8 cellular contexts compared by ENCODE assay signal in genomic region chr11:61966673-61967176, GRCh38. TPM values are rescaled to one million over a fixed set of nuclear protein-coding genes. Genes with fewer than 3 reads are reported as not detected.
DNase-seq lines count a peak whose midpoint lies in the region; ATAC-seq and TF ChIP-seq lines count a peak whose summit lies in the region.

No MANE protein-coding gene starts in this region.

- H3K36me3 ChIP-seq in RWPE2 (ENCODE audit: low read depth) (peaks cover 37% of the 10 kb centered on the region), mesodermal cell (ENCODE audit: control insufficient read depth, insufficient read depth, low read length) (peaks cover 39% of the 10 kb centered on the region), thymus (ENCODE audit: control insufficient read depth, insufficient read depth) (peaks cover 17% of the 10 kb centered on the region)

- H3K27ac ChIP-seq in RWPE2 (ENCODE audit: poor library complexity, severe bottlenecking) (peak overlapping the region; percentile 97), mesodermal cell (ENCODE audit: low read depth, low read length, severe bottlenecking) (peak overlapping the region; percentile 84), thymus (ENCODE audit: low read depth) (peak overlapping the region; percentile 98)

- H3K9me3 ChIP-seq in RWPE2 (ENCODE audit: severe bottlenecking) (no peaks in the 10 kb centered on the region), mesodermal cell (ENCODE audit: control insufficient read depth, low read length) (no peaks in the 10 kb centered on the region), thymus (ENCODE audit: control insufficient read depth) (no peaks in the 10 kb centered on the region)

- 1% methylated on average over 13 to 16 of the region's 20 CpGs for WGBS in mesodermal cell (ENCODE audit: insufficient coverage in 2 of 2), 2 experiments
- WGBS in thymus: under 1% methylated on average over 20 of the region's 20 CpGs

- ATAC-seq in RWPE2 (ENCODE audit: low read depth) (no peak), GM18517 (IDR thresholded peaks at IDR 0.05; ENCODE audit: unreplicated experiment) (no peak)

- H3K4me1 ChIP-seq in RWPE2 (ENCODE audit: insufficient read depth, poor library complexity, severe bottlenecking) (peaks cover 41% of the 10 kb centered on the region), mesodermal cell (ENCODE audit: control insufficient read depth, insufficient read depth, low read length, poor library complexity, severe bottlenecking) (peaks cover 8% of the 10 kb centered on the region), thymus (ENCODE audit: control insufficient read depth, insufficient read depth, low read length) (peaks cover 8% of the 10 kb centered on the region)

- TF ChIP-seq CTCF in RWPE2 (IDR thresholded peaks at IDR 0.05; ENCODE audit: poor library complexity, severe bottlenecking): no peak

- H3K27me3 ChIP-seq in RWPE2 (ENCODE audit: insufficient read depth, poor library complexity, severe bottlenecking) (no peaks in the 10 kb centered on the region), thymus (ENCODE audit: control insufficient read depth, insufficient read depth) (no peaks in the 10 kb centered on the region)

- DNase-seq in NCI-H82 (lab: John Stamatoyannopoulos, UW) (peak; percentile 26), NCI-H82 treated with DMSO at 0.1 percent for 48 hours (lab: John Stamatoyannopoulos, UW; ENCODE audit: unreplicated experiment) (no peak), RWPE2 (ENCODE audit: low spot score) (no peak), cortex of kidney (lab: John Stamatoyannopoulos, UW) (no peak)
- peak; percentile 38 for DNase-seq in central memory CD4-positive, alpha-beta T cell

- peak overlapping the region; percentile 91 for H3K4me3 ChIP-seq in RWPE2 (ENCODE audit: severe bottlenecking)
- H3K4me3 ChIP-seq in mesodermal cell (ENCODE audit: extremely low read depth, insufficient read depth, low read length, poor library complexity, severe bottlenecking): peak overlapping the region; percentile 99
- peak overlapping the region; percentile 90 for H3K4me3 ChIP-seq in thymus (ENCODE audit: low read length)

RNA-seq across cellular contexts. Expression of gene FTH1, which starts 0.7 kb away (rescaled TPM):
- 1,624 TPM for polyA plus RNA-seq in mesodermal cell (2013, experiment 1 of 2)
- 1,415 TPM for polyA plus RNA-seq in mesodermal cell (2013, experiment 2 of 2)
- polyA plus RNA-seq in thymus: 3,415 TPM

RNA-seq across cellular contexts. Expression of gene BEST1, which starts 16.6 kb away (rescaled TPM):
- polyA plus RNA-seq in mesodermal cell (2013, experiment 1 of 2): 0.55 TPM
- polyA plus RNA-seq in mesodermal cell (2013, experiment 2 of 2): 0.35 TPM
- polyA plus RNA-seq in thymus: 3.3 TPM

RNA-seq across cellular contexts. Expression of gene RAB3IL1, which starts 49.4 kb away (rescaled TPM):
- 6.9 TPM for polyA plus RNA-seq in mesodermal cell (2013, experiment 1 of 2)
- 5.0 TPM for polyA plus RNA-seq in mesodermal cell (2013, experiment 2 of 2)
- 14.2 TPM for polyA plus RNA-seq in thymus

Comparison
In these comparisons a context has a peak if more than half of its experiments do, and no peak if none do; other contexts are left out.
1. DNase-seq: peak in NCI-H82 (single experiment) and central memory CD4-positive, alpha-beta T cell (single experiment); none in NCI-H82 treated with DMSO at 0.1 percent for 48 hours (single experiment), RWPE2 (single experiment) and cortex of kidney (single experiment).
2. Peak in every context shown above with its lines, with median percentiles within 50 percentile points of each other: H3K27ac ChIP-seq and H3K4me3 ChIP-seq.